In the genomic region with DNA sequence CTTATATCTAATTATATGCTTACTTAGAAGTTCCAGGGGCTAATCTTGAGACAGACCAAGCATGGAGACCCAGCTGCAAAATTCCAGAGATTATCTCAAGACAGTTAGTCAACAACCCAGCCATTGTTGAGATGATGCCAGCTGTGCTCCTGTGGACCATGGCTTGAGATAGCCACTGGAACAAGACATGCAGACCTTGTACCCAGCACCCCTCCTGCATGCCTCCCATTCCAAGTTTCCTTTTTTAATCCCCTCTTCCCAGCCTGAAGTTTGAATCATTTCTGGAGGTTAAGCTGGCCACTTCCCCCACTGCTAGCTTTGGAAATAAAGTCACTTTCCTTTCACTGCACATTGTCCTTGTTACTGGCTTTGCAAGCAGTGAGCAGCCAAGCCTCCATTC, we compare ENCODE assay signal across 22 cellular contexts. TPM values are rescaled to one million over a fixed set of nuclear protein-coding genes. Genes with fewer than 3 reads are reported as not detected.
"Had no signal": no experiment of that assay in that cellular context is flagged by ENCODE, and none has a peak within 500 bp of the region (broad histone marks: within the 10 kb centered on the region; RNA-seq: fewer than 3 reads in every experiment).

No MANE protein-coding gene starts in this region.

- DNase-seq: effector memory CD8-positive, alpha-beta T cell; foreskin fibroblast; heart left ventricle; left cardiac atrium; left lung; mesenchymal stem cell; naive B cell; right lobe of liver; stimulated activated CD4-positive, alpha-beta T cell treated with anti-CD3 and anti-CD28 coated beads, Interleukin-12 subunit alpha, Interleukin-12 subunit beta, amount 100 ng/mL, for 4 hours; stimulated activated CD4-positive, alpha-beta T cell treated with anti-CD3 and anti-CD28 coated beads, Interleukin-1b, Interleukin-23, amount 100 ng/mL, for 48 hours; stimulated activated CD4-positive, alpha-beta T cell treated with anti-CD3 and anti-CD28 coated beads, Interleukin-4, amount 100 ng/mL, for 1 hour; stimulated activated CD8-positive, alpha-beta memory T cell treated with anti-CD3 and anti-CD28 coated beads, Interleukin-4, amount 100 ng/mL, for 48 hours; stimulated activated naive CD4-positive, alpha-beta T cell; stimulated activated naive CD8-positive, alpha-beta T cell treated with anti-CD3 and anti-CD28 coated beads, Interleukin-15, amount 100 ng/mL, for 72 hours; transverse colon; upper lobe of right lung; uterus had no signal

- H3K4me3 Mint-ChIP-seq: effector memory CD8-positive, alpha-beta T cell; naive B cell; natural killer cell treated with Interleukin-12 subunit alpha and Interleukin-12 subunit beta and Interleukin-15 and Interleukin-18, amount 100 ng/mL, for 72 hours; neural progenitor cell; stimulated activated naive CD8-positive, alpha-beta T cell treated with anti-CD3 and anti-CD28 coated beads, Interleukin-15, amount 100 ng/mL, for 72 hours had no signal

- ATAC-seq: effector memory CD8-positive, alpha-beta T cell; gastroesophageal sphincter; heart left ventricle; left cardiac atrium; left lung; natural killer cell treated with Interleukin-12 subunit alpha and Interleukin-12 subunit beta and Interleukin-15 and Interleukin-18, amount 100 ng/mL, for 72 hours; right lobe of liver; stimulated activated naive CD8-positive, alpha-beta T cell treated with anti-CD3 and anti-CD28 coated beads, Interleukin-15, amount 100 ng/mL, for 72 hours; upper lobe of right lung had no signal

- H3K4me1 Mint-ChIP-seq: naive B cell; stimulated activated naive CD8-positive, alpha-beta T cell treated with anti-CD3 and anti-CD28 coated beads, Interleukin-15, amount 100 ng/mL, for 72 hours had no signal

- H3K27me3 Mint-ChIP-seq: effector memory CD8-positive, alpha-beta T cell; naive B cell; progenitor cell of endocrine pancreas; stimulated activated naive CD8-positive, alpha-beta T cell treated with anti-CD3 and anti-CD28 coated beads, Interleukin-15, amount 100 ng/mL, for 72 hours had no signal

- H3K9me3 Mint-ChIP-seq: effector memory CD8-positive, alpha-beta T cell; natural killer cell treated with Interleukin-12 subunit alpha and Interleukin-12 subunit beta and Interleukin-15 and Interleukin-18, amount 100 ng/mL, for 72 hours; neural progenitor cell; stimulated activated naive CD8-positive, alpha-beta T cell treated with anti-CD3 and anti-CD28 coated beads, Interleukin-15, amount 100 ng/mL, for 72 hours had no signal

- H3K27ac Mint-ChIP-seq: effector memory CD8-positive, alpha-beta T cell; natural killer cell treated with Interleukin-12 subunit alpha and Interleukin-12 subunit beta and Interleukin-15 and Interleukin-18, amount 100 ng/mL, for 72 hours; neural progenitor cell; progenitor cell of endocrine pancreas had no signal

- H3K36me3 Mint-ChIP-seq: neural progenitor cell had no signal

RNA-seq across cellular contexts. Expression of a gene that starts 53.8 kb away (rescaled TPM):
- polyA plus RNA-seq: hepatocyte had no signal
